Comparison of ENCODE assay signal across 2 cellular contexts in the genomic region with DNA sequence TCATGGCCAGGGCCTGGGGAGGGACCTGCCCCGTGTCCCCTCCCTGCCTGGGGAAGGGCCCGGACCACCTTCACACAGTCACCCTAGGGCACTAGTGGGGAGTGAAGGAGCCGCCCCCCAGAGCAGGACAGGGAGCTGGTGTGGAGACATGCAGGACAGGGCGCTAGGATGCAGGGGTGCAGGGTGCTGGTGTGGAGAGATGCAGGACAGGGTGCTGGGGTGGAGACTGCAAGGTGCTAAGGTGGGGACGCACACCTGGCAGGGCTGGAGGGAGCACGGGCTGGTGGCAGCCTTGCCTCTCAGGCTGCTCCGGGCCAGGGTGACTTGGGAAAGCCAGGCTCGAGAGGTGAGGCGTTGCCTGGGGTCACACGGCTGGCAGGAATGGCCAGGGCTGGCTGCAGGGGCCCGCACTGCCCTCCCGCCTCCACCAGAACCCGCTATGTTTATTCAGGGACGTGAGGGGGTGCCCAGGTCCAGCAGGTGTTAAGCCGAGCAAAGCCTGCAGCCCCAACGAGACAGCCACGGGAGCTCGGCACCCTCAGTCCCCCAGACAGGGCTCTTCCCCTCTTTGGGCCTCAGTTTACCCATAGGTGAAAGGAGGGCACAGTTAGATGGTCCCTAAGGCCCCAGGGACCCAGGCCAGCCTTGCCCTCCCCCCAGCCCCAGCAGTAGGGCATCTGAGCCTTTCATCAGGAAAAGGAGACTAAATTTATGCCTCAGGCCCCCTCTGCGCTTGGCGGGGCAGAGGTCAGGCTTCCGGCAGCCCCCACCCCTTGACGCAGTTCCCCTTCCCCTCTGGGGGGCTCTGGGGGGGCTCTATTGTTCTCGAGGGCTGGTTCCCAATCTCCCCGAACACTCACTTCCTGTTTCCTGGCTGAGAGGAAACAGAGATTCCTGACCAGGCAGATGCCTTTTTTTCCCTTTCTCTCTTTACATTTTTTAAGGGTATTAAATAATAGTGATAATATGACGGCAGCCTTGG.
TF ChIP-seq lines count a peak whose summit lies in the region.

No MANE protein-coding gene starts in this region.

TF ChIP-seq in H1, 55 proteins besides CTCF, POLR2A, EP300 and RAD21:
- TF ChIP-seq EGR1 (IDR thresholded peaks at IDR 0.05; ENCODE audit: borderline replicate concordance, low read depth, low read length) (no peak), RXRA (IDR thresholded peaks at IDR 0.05; ENCODE audit: insufficient read depth, low read depth, low read length) (no peak), KDM4A (IDR thresholded peaks at IDR 0.05; ENCODE audit: low read depth, low read length, severe bottlenecking) (no peak), BCL11A (IDR thresholded peaks at IDR 0.05; ENCODE audit: low read depth in 2 of 2, low read length in 2 of 2) (no peak), SP4 (IDR thresholded peaks at IDR 0.05; ENCODE audit: low read length) (no peak), SUZ12 (IDR thresholded peaks at IDR 0.05; ENCODE audit: low read length) (no peak), PHF8 (conservative IDR thresholded peaks at IDR 0.05; ENCODE audit: low read depth, low read length) (no peak), SIRT6 (IDR thresholded peaks at IDR 0.05; ENCODE audit: low read length) (no peak), JUN (IDR thresholded peaks at IDR 0.05; ENCODE audit: low read depth, low read length) (no peak), EZH2 (IDR thresholded peaks at IDR 0.05; ENCODE audit: low read depth, low read length, severe bottlenecking) (no peak)
- TF ChIP-seq, protein P1, sequence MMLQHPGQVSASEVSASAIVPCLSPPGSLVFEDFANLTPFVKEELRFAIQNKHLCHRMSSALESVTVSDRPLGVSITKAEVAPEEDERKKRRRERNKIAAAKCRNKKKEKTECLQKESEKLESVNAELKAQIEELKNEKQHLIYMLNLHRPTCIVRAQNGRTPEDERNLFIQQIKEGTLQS (IDR thresholded peaks at IDR 0.05; ENCODE audit: insufficient read depth, low read depth, low read length), result no peak
- TF ChIP-seq, protein P2, sequence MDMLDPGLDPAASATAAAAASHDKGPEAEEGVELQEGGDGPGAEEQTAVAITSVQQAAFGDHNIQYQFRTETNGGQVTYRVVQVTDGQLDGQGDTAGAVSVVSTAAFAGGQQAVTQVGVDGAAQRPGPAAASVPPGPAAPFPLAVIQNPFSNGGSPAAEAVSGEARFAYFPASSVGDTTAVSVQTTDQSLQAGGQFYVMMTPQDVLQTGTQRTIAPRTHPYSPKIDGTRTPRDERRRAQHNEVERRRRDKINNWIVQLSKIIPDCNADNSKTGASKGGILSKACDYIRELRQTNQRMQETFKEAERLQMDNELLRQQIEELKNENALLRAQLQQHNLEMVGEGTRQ (IDR thresholded peaks at IDR 0.05; ENCODE audit: low read length), result no peak

TF ChIP-seq in HEK293T, 16 proteins besides CTCF, POLR2A, EP300 and RAD21:
- TF ChIP-seq FOXM1 (IDR thresholded peaks at IDR 0.05; ENCODE audit: borderline replicate concordance), result no peak
- no peak for TF ChIP-seq TARDBP (IDR thresholded peaks at IDR 0.05)
- no peak for TF ChIP-seq BHLHE40 (IDR thresholded peaks at IDR 0.05; ENCODE audit: borderline replicate concordance)
